ENCODE assay signal across 9 cellular contexts in the genomic region with DNA sequence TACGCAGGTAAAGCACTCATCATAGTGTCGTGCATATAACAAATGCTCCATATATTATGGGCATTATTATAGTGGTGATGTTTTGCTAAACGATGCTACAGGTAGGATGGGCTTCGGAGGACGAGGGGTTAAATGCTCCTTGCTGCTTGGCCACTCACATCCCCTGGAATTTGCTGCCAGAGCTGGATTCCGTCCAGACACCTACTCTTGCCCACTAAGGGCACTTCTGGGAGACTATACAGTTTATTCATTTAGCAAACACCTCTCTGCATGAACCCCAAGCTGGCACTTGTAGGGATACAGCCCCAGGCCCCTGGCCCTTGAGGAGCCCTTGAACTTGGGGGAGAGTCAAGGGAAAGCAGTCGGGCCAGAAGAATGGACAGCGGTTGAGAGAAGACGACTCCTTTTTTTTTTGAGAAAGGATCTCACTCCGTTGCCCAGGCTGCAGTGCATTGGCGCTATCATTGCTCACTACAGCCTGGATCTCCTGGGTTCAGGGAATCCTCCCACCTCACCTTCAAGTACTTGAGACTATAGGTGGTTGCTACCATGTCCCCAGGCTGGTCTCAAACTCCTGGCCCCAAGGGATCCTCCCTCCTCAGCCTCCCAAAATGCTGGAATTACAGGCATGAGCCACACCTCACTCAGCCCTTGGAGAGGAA. TPM values are rescaled to one million over a fixed set of nuclear protein-coding genes. Genes with fewer than 3 reads are reported as not detected.
DNase-seq lines count a peak whose midpoint lies in the region; ATAC-seq, FAIRE-seq and TF ChIP-seq lines count a peak whose summit lies in the region.
"Had no signal": no experiment of that assay in that cellular context is flagged by ENCODE, and none has a peak within 500 bp of the region (broad histone marks: within the 10 kb centered on the region; RNA-seq: fewer than 3 reads in every experiment).

No MANE protein-coding gene starts in this region.

- FAIRE-seq in astrocyte (lab: Jason Lieb, UNC): no peak

- no peak overlapping the region for H2BK5ac ChIP-seq in mesendoderm (ENCODE audit: low read length)

- no peak overlapping the region for H2BK15ac ChIP-seq in mesendoderm (replicated peaks; ENCODE audit: low read depth)

- no peak overlapping the region for H2BK120ac ChIP-seq in mesendoderm (ENCODE audit: low read depth, low read length)

- H3K27ac Mint-ChIP-seq in astrocyte (ENCODE audit: unreplicated experiment): peak overlapping the region; percentile 84

- H4K8ac ChIP-seq in mesendoderm (ENCODE audit: low read depth, low read length): no peak overlapping the region

- TF ChIP-seq POLR2A in uterus (IDR thresholded peaks at IDR 0.05): no peak

- DNase-seq in heart right ventricle (no peak), cardiac septum (ENCODE audit: low spot score) (no peak), astrocyte (ENCODE audit: low read depth) (no peak), mesendoderm (no peak), uterus (peak in 1 of 2 donors; percentile 29), Ammon's horn (ENCODE audit: low spot score) (no peak)
- DNase-seq in effector memory CD4-positive, alpha-beta T cell: no peak
- DNase-seq: activated CD4-positive, alpha-beta T cell treated with anti-CD3 and anti-CD28 coated beads for 4 hours had no signal

- H3K4ac ChIP-seq in mesendoderm (ENCODE audit: low read depth, low read length): no peak overlapping the region

- peak overlapping the region; percentile 40 for H2AK5ac ChIP-seq in mesendoderm (ENCODE audit: low read length)

- H2AFZ ChIP-seq in astrocyte (ENCODE audit: low read depth, low read length): no peak overlapping the region

- peaks cover 1% of the 10 kb centered on the region for H3K4me1 Mint-ChIP-seq in astrocyte (ENCODE audit: low read depth, unreplicated experiment)

- peaks cover 0 to 7% (median 0%) of the 10 kb centered on the region in 9 donors for H3K36me3 ChIP-seq in heart right ventricle
- H3K36me3 ChIP-seq in astrocyte (ENCODE audit: insufficient read depth, low read length): no peaks in the 10 kb centered on the region
- no peaks in the 10 kb centered on the region for H3K36me3 ChIP-seq in mesendoderm (ENCODE audit: control insufficient read depth, insufficient read depth, low read length)
- H3K36me3 ChIP-seq in uterus: no peaks in the 10 kb centered on the region
- H3K36me3 ChIP-seq in effector memory CD4-positive, alpha-beta T cell (ENCODE audit: control insufficient read depth, insufficient read depth, low read length): no peaks in the 10 kb centered on the region

- peaks cover 7 to 55% (median 51%) of the 10 kb centered on the region in 9 donors for H3K4me1 ChIP-seq in heart right ventricle
- peaks cover 12% of the 10 kb centered on the region for H3K4me1 ChIP-seq in astrocyte (ENCODE audit: insufficient read depth, low read length)
- peaks cover 4% of the 10 kb centered on the region for H3K4me1 ChIP-seq in mesendoderm (ENCODE audit: control insufficient read depth, low read depth, low read length)
- H3K4me1 ChIP-seq in uterus: peaks cover 0 to 20% of the 10 kb centered on the region in 2 donors
- peaks cover 31% of the 10 kb centered on the region for H3K4me1 ChIP-seq in effector memory CD4-positive, alpha-beta T cell (ENCODE audit: control insufficient read depth, insufficient read depth, low read length, poor library complexity, severe bottlenecking)

- H3K27me3 ChIP-seq in heart right ventricle (no peaks in the 10 kb centered on the region), astrocyte (ENCODE audit: insufficient read depth, low read length) (no peaks in the 10 kb centered on the region), mesendoderm (ENCODE audit: insufficient read depth, low read length, poor library complexity) (no peaks in the 10 kb centered on the region), uterus (no peaks in the 10 kb centered on the region)
- no peaks in the 10 kb centered on the region for H3K27me3 ChIP-seq in effector memory CD4-positive, alpha-beta T cell (replicated peaks; ENCODE audit: control insufficient read depth, insufficient read depth, low read length, poor library complexity, severe bottlenecking)

- H3K23ac ChIP-seq in mesendoderm (ENCODE audit: low read length): no peak overlapping the region

- H3K4me3 ChIP-seq in heart right ventricle (no peak overlapping the region), astrocyte (ENCODE audit: insufficient read depth, low read depth, low read length) (no peak overlapping the region), mesendoderm (ENCODE audit: low read length) (no peak overlapping the region), uterus (no peak overlapping the region)
- no peak overlapping the region for H3K4me3 ChIP-seq in effector memory CD4-positive, alpha-beta T cell (ENCODE audit: insufficient read depth, low read depth, low read length, poor library complexity, severe bottlenecking)

- H3K27me3 Mint-ChIP-seq in astrocyte (ENCODE audit: low read depth, unreplicated experiment): no peaks in the 10 kb centered on the region

- peak overlapping the region; percentile 85 for H3K4me3 Mint-ChIP-seq in astrocyte (ENCODE audit: unreplicated experiment)

- WGBS in heart right ventricle, 2 donors: 52 to 62% methylated on average over 11 of the region's 11 CpGs
- WGBS in mesendoderm (ENCODE audit: extremely low coverage, insufficient coverage, low lambda C conversion rate): no CpG with 5 or more reads among the region's 11 CpGs

- no peak overlapping the region for H3K9ac ChIP-seq in astrocyte (ENCODE audit: low read length)
- H3K9ac ChIP-seq in mesendoderm (ENCODE audit: low read length): peak overlapping the region; percentile 5

- peaks cover 3% of the 10 kb centered on the region for H4K20me1 ChIP-seq in astrocyte (ENCODE audit: insufficient read depth, low read length)

- no peaks in the 10 kb centered on the region for H3K79me1 ChIP-seq in mesendoderm (ENCODE audit: low read length)

- H3K36me3 Mint-ChIP-seq in astrocyte (ENCODE audit: low read depth, unreplicated experiment): peaks cover 2% of the 10 kb centered on the region

- no peaks in the 10 kb centered on the region for H3K9me3 ChIP-seq in heart right ventricle
- H3K9me3 ChIP-seq in astrocyte (ENCODE audit: insufficient read depth, low read depth, low read length): no peaks in the 10 kb centered on the region
- no peaks in the 10 kb centered on the region for H3K9me3 ChIP-seq in uterus
- H3K9me3 ChIP-seq in effector memory CD4-positive, alpha-beta T cell (ENCODE audit: control insufficient read depth, low read length): no peaks in the 10 kb centered on the region

- H3K56ac ChIP-seq in mesendoderm (ENCODE audit: low read length): no peak overlapping the region

- H4K5ac ChIP-seq in mesendoderm (ENCODE audit: low read length): no peak overlapping the region

- no peak for TF ChIP-seq CTCF in heart right ventricle (IDR thresholded peaks at IDR 0.05)
- TF ChIP-seq CTCF in astrocyte (IDR thresholded peaks at IDR 0.05; ENCODE audit: insufficient read depth, low read depth, low read length): no peak
- no peak for TF ChIP-seq CTCF in uterus (IDR thresholded peaks at IDR 0.05)

- H3K4me2 ChIP-seq in astrocyte (ENCODE audit: low read length): no peak overlapping the region
- H3K4me2 ChIP-seq in mesendoderm (ENCODE audit: low read length): no peak overlapping the region

- H3K27ac ChIP-seq in heart right ventricle: peak overlapping the region in 9 of 10 donors; percentile 89 to 98 (median 93)
- no peak overlapping the region for H3K27ac ChIP-seq in astrocyte (ENCODE audit: low read depth, low read length)
- H3K27ac ChIP-seq in mesendoderm (ENCODE audit: low read depth, low read length): no peak overlapping the region
- H3K27ac ChIP-seq in uterus: peak overlapping the region; percentile 88 to 89
- no peak overlapping the region for H3K27ac ChIP-seq in effector memory CD4-positive, alpha-beta T cell (ENCODE audit: insufficient read depth, low read length, poor library complexity, severe bottlenecking)

- intact Hi-C loops in heart right ventricle (cut with DNase I): loop anchor here in 2 of 10 donors (2.0 to 5.0 kb wide), 2 partner anchors 32 to 163 kb away; partner anchors contain the start of gene GTPBP3 (in 1 of the 2)
- intact Hi-C loops in cardiac septum (cut with DNase I): loop anchor here (5.0 kb wide), 1 partner anchor 33 kb away; the partner anchor contains the start of gene GTPBP3
- intact Hi-C loops in uterus (cut with DNase I; ENCODE audit: low total_unique reads): no loop called here

- ATAC-seq in heart right ventricle (no peak), GM21619 (IDR thresholded peaks at IDR 0.05; ENCODE audit: unreplicated experiment) (no peak)

- H3K9me3 Mint-ChIP-seq in astrocyte (ENCODE audit: unreplicated experiment): no peaks in the 10 kb centered on the region

- H3K18ac ChIP-seq in mesendoderm (ENCODE audit: low read length): no peak overlapping the region

- H3K79me2 ChIP-seq in astrocyte (ENCODE audit: insufficient read depth, low read length): peaks cover 9% of the 10 kb centered on the region
- H3K79me2 ChIP-seq in mesendoderm (ENCODE audit: control insufficient read depth, insufficient read depth, low read length): no peaks in the 10 kb centered on the region

RNA-seq across cellular contexts. Expression of gene MRPL34, which starts 1.2 kb away (rescaled TPM):
- total RNA-seq in heart right ventricle (100 to 1,000 TPM; 122 to 259 (median 151) TPM), cardiac septum (136 TPM), astrocyte (64.8 and 65.1 TPM in 2 replicates), uterus (100 to 1,000 TPM in 2 of 4 donors, 10 to 100 TPM in 2; 30.9 to 289 (median 97.2) TPM)
- 100 to 1,000 TPM; 157 to 301 TPM for polyA plus RNA-seq in heart right ventricle
- polyA plus RNA-seq in mesendoderm (2013, experiment 1 of 2): 73.8 TPM
- polyA plus RNA-seq in mesendoderm (2013, experiment 2 of 2): 75.8 TPM

RNA-seq across cellular contexts. Expression of gene ABHD8, which starts 1.3 kb away (rescaled TPM):
- total RNA-seq in heart right ventricle: 10 to 100 TPM in 2 of 10 donors, 1 to 10 TPM in 8; 6.0 to 16.9 (median 7.9) TPM
- 10 to 100 TPM in 1 of 2 donors, 1 to 10 TPM in 1; 8.7 to 16.6 TPM for polyA plus RNA-seq in heart right ventricle
- total RNA-seq in cardiac septum: 8.6 TPM
- total RNA-seq in astrocyte: 8.5 and 9.4 TPM in 2 replicates
- 4.9 TPM for polyA plus RNA-seq in mesendoderm (2013, experiment 1 of 2)
- polyA plus RNA-seq in mesendoderm (2013, experiment 2 of 2): 5.1 TPM
- 100 to 1,000 TPM in 1 of 4 donors, 10 to 100 TPM in 2, 1 to 10 TPM in 1; 9.0 to 115 (median 19.2) TPM for total RNA-seq in uterus

RNA-seq across cellular contexts. Expression of gene DDA1, which starts 4.8 kb away (rescaled TPM):
- 10 to 100 TPM; 24.0 to 39.7 (median 34.7) TPM for total RNA-seq in heart right ventricle
- polyA plus RNA-seq in heart right ventricle: 10 to 100 TPM; 20.4 to 85.7 TPM
- total RNA-seq in cardiac septum: 38.8 TPM
- total RNA-seq in astrocyte: 115 and 123 TPM in 2 replicates
- 87.4 TPM for polyA plus RNA-seq in mesendoderm (2013, experiment 1 of 2)
- 85.3 TPM for polyA plus RNA-seq in mesendoderm (2013, experiment 2 of 2)
- total RNA-seq in uterus: 10 to 100 TPM in 2 of 4 donors, 1 to 10 TPM in 2; 2.8 to 22.2 (median 8.9) TPM

RNA-seq across cellular contexts. Expression of gene ANKLE1, which starts 22.8 kb away (rescaled TPM):
- total RNA-seq in heart right ventricle (under 1 TPM in 8 of 10 donors, not detected in 2; 0.09 to 0.85 (median 0.22) TPM), cardiac septum (0.30 TPM), astrocyte (1.0 and 1.8 TPM in 2 replicates), uterus (1 to 10 TPM in 2 of 4 donors, not detected in 2; 1.6 to 2.4 TPM)
- under 1 TPM; 0.15 to 0.20 TPM for polyA plus RNA-seq in heart right ventricle
- polyA plus RNA-seq in mesendoderm (2013, experiment 1 of 2): 1.6 TPM
- polyA plus RNA-seq in mesendoderm (2013, experiment 2 of 2): 1.8 TPM

RNA-seq across cellular contexts. Expression of gene ANO8, which starts 30.1 kb away (rescaled TPM):
- total RNA-seq in heart right ventricle: 10 to 100 TPM in 3 of 10 donors, 1 to 10 TPM in 7; 6.2 to 11.7 (median 8.0) TPM
- 10 to 100 TPM in 1 of 2 donors, 1 to 10 TPM in 1; 3.3 to 14.6 TPM for polyA plus RNA-seq in heart right ventricle
- 7.3 TPM for total RNA-seq in cardiac septum
- 8.1 and 9.0 TPM in 2 replicates for total RNA-seq in astrocyte
- 4.2 TPM for polyA plus RNA-seq in mesendoderm (2013, experiment 1 of 2)
- 4.3 TPM for polyA plus RNA-seq in mesendoderm (2013, experiment 2 of 2)
- total RNA-seq in uterus: 10 to 100 TPM in 1 of 4 donors, 1 to 10 TPM in 2, under 1 TPM in 1; 0.51 to 12.6 (median 7.6) TPM

Comparison
In these comparisons a context has a peak if more than half of its experiments do, and no peak if none do; other contexts are left out.
1. H3K27ac ChIP-seq: peak in heart right ventricle (9 of 10) and uterus (2 of 2); none in astrocyte (single experiment), mesendoderm (single experiment) and effector memory CD4-positive, alpha-beta T cell (single experiment).